ENCODE assay signal across 1 cellular context in the genomic region with DNA sequence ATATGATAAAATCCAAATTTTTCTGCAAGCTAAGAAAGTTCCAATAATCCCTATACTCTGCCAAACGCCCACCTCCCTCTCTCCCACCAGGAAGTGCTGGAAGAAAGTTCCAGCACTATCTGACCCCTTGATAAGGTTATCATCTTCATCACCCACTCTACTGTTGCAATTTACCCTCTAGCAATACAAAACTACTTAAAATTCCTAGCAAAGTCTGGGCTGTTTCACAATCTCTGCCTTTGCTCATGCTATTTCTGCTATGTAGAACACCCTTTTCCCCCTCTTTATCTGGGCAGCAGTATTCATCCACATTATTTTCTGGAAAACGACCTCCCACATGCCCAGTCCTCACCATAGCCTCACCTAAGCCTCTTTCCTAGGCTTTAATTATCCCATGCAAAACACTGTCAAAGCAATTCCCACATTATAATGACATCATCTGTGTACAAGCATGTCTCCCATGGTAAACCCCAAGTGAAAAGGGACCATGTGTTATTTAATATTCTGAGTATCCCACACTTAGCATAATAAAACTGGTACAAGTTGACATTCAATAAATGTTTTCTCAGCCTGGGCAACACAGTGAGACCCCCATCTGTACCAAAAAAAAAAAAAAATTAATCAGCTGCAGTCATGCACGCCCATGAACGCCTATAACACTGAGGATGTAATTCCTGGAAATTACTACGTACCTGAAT.
TF ChIP-seq lines count a peak whose summit lies in the region.

No MANE protein-coding gene starts in this region.

TF ChIP-seq in HEK293, 187 proteins besides CTCF, POLR2A, EP300 and RAD21:
- TF ChIP-seq ZNF664 (tag by site-specific recombination; IDR thresholded peaks at IDR 0.05) (peak; percentile 27; the same call in 1 of the 2 replicates), ZNF549 (tag by site-specific recombination; IDR thresholded peaks at IDR 0.05) (no peak), ZNF121 (tag by site-specific recombination; IDR thresholded peaks at IDR 0.05) (peak; percentile 83), EGR2 (tag by site-specific recombination; IDR thresholded peaks at IDR 0.05; ENCODE audit: low read depth) (peak; percentile 58; the same call in 1 of the 2 replicates), ZFHX2 (tag by site-specific recombination; conservative IDR thresholded peaks at IDR 0.05) (peak; percentile 83), ZNF398 (tag by site-specific recombination; IDR thresholded peaks at IDR 0.05) (peak; percentile 45; the same call in 1 of the 2 replicates), ZNF18 (tag by site-specific recombination; IDR thresholded peaks at IDR 0.05) (no peak), YY1 (tag by site-specific recombination; IDR thresholded peaks at IDR 0.05) (no peak), ZNF335 (tag by site-specific recombination; conservative IDR thresholded peaks at IDR 0.05) (peak; percentile 62), SP7 (tag by site-specific recombination; IDR thresholded peaks at IDR 0.05) (peak; percentile 86), ZNF174 (tag by site-specific recombination; IDR thresholded peaks at IDR 0.05) (no peak), ZNF366 (tag by site-specific recombination; conservative IDR thresholded peaks at IDR 0.05) (no peak), ZNF654 (tag by site-specific recombination; IDR thresholded peaks at IDR 0.05; ENCODE audit: low read depth) (no peak), ZNF629 (tag by site-specific recombination; IDR thresholded peaks at IDR 0.05) (peak; percentile 39; the same call in 1 of the 2 replicates)
- TF ChIP-seq, protein P1, sequence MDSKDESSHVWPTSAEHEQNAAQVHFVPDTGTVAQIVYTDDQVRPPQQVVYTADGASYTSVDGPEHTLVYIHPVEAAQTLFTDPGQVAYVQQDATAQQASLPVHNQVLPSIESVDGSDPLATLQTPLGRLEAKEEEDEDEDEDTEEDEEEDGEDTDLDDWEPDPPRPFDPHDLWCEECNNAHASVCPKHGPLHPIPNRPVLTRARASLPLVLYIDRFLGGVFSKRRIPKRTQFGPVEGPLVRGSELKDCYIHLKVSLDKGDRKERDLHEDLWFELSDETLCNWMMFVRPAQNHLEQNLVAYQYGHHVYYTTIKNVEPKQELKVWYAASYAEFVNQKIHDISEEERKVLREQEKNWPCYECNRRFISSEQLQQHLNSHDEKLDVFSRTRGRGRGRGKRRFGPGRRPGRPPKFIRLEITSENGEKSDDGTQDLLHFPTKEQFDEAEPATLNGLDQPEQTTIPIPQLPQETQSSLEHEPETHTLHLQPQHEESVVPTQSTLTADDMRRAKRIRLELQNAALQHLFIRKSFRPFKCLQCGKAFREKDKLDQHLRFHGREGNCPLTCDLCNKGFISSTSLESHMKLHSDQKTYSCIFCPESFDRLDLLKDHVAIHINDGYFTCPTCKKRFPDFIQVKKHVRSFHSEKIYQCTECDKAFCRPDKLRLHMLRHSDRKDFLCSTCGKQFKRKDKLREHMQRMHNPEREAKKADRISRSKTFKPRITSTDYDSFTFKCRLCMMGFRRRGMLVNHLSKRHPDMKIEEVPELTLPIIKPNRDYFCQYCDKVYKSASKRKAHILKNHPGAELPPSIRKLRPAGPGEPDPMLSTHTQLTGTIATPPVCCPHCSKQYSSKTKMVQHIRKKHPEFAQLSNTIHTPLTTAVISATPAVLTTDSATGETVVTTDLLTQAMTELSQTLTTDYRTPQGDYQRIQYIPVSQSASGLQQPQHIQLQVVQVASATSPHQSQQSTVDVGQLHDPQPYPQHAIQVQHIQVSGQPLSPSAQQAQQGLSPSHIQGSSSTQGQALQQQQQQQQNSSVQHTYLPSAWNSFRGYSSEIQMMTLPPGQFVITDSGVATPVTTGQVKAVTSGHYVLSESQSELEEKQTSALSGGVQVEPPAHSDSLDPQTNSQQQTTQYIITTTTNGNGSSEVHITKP (tag by site-specific recombination; IDR thresholded peaks at IDR 0.05), result peak; percentile 50
- TF ChIP-seq, protein P2, sequence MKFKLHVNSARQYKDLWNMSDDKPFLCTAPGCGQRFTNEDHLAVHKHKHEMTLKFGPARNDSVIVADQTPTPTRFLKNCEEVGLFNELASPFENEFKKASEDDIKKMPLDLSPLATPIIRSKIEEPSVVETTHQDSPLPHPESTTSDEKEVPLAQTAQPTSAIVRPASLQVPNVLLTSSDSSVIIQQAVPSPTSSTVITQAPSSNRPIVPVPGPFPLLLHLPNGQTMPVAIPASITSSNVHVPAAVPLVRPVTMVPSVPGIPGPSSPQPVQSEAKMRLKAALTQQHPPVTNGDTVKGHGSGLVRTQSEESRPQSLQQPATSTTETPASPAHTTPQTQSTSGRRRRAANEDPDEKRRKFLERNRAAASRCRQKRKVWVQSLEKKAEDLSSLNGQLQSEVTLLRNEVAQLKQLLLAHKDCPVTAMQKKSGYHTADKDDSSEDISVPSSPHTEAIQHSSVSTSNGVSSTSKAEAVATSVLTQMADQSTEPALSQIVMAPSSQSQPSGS (tag by site-specific recombination; IDR thresholded peaks at IDR 0.05; ENCODE audit: low read depth), result peak; percentile 90
